Comparison of ENCODE assay signal across 8 cellular contexts in genomic region chr1:34858901-34859441, GRCh38. TPM values are rescaled to one million over a fixed set of nuclear protein-coding genes. Genes with fewer than 3 reads are reported as not detected.
DNase-seq lines count a peak whose midpoint lies in the region; ATAC-seq and TF ChIP-seq lines count a peak whose summit lies in the region.

No MANE protein-coding gene starts in this region.

- H3K27me3 Mint-ChIP-seq in natural killer cell (ENCODE audit: low read depth in 2 of 2), result no peaks in the 10 kb centered on the region

- H3K4me1 ChIP-seq in upper lobe of right lung, result peaks cover 19% of the 10 kb centered on the region

- H3K9me3 Mint-ChIP-seq in natural killer cell, result no peaks in the 10 kb centered on the region

- no peak for TF ChIP-seq CTCF in natural killer cell (IDR thresholded peaks at IDR 0.05)
- no peak for TF ChIP-seq CTCF in upper lobe of right lung (IDR thresholded peaks at IDR 0.05)

- H3K27ac Mint-ChIP-seq in natural killer cell, result peak overlapping the region; percentile 83 to 94

- peak overlapping the region; percentile 95 for H3K4me3 ChIP-seq in upper lobe of right lung

- ATAC-seq in GM18511 (IDR thresholded peaks at IDR 0.05; ENCODE audit: unreplicated experiment) (peak; percentile 30), natural killer cell (peak; percentile 10 to 28 (median 14)), upper lobe of right lung (no peak), HG03095 (IDR thresholded peaks at IDR 0.05; ENCODE audit: unreplicated experiment) (no peak), HG02623 (IDR thresholded peaks at IDR 0.05; ENCODE audit: unreplicated experiment) (no peak)

- intact Hi-C loops in natural killer cell (cut with micrococcal nuclease) (no loop called here), upper lobe of right lung (cut with DNase I) (no loop called here)

- DNase-seq in HT-29 (ENCODE audit: low spot score) (peak; percentile 47), epithelial cell of prostate (ENCODE audit: low read depth, low spot score) (no peak), natural killer cell (peak; percentile 29), upper lobe of right lung (no peak)
- peak; percentile 35 to 52 for DNase-seq in activated CD4-positive, alpha-beta T cell treated with anti-CD3 and anti-CD28 coated beads, Interleukin-2, amount 50 U/mL, for 48 hours

- no peaks in the 10 kb centered on the region for H3K27me3 ChIP-seq in upper lobe of right lung

- H3K36me3 ChIP-seq in upper lobe of right lung, result peaks cover 24% of the 10 kb centered on the region

- H3K27ac ChIP-seq in epithelial cell of prostate (peak overlapping the region; percentile 57), upper lobe of right lung (peak overlapping the region; percentile 91)

- no peaks in the 10 kb centered on the region for H3K36me3 Mint-ChIP-seq in natural killer cell

- peaks cover 52 to 54% of the 10 kb centered on the region in 2 donors for H3K4me1 Mint-ChIP-seq in natural killer cell

- H3K4me3 Mint-ChIP-seq in natural killer cell, result peak overlapping the region; percentile 96

- H3K9me3 ChIP-seq in upper lobe of right lung, result no peaks in the 10 kb centered on the region

RNA-seq across cellular contexts. Expression of gene SMIM12, which starts 0.6 kb away (rescaled TPM):
- 31.5 and 37.7 TPM in 2 replicates for total RNA-seq in HT-29 (2014; rRNA removed; shearing (Covaris generic))
- 10 to 100 TPM; 33.4 to 44.5 (median 36.5) TPM for total RNA-seq in natural killer cell
- 38.6 TPM for total RNA-seq in upper lobe of right lung

Comparison
In these comparisons a context has a peak if more than half of its experiments do, and no peak if none do; other contexts are left out.
1. ATAC-seq: peak in GM18511 (single experiment) and natural killer cell (3 of 3); none in upper lobe of right lung (single experiment), HG03095 (single experiment) and HG02623 (single experiment).
2. DNase-seq: peak in HT-29 (single experiment), activated CD4-positive, alpha-beta T cell treated with anti-CD3 and anti-CD28 coated beads, Interleukin-2, amount 50 U/mL, for 48 hours (2 of 2) and natural killer cell (single experiment); none in epithelial cell of prostate (single experiment) and upper lobe of right lung (single experiment).